24 cellular contexts compared by ENCODE assay signal in genomic region chr21:41710823-41711160, GRCh38. TPM values are rescaled to one million over a fixed set of nuclear protein-coding genes. Genes with fewer than 3 reads are reported as not detected.
"Had no signal": no experiment of that assay in that cellular context is flagged by ENCODE, and none has a peak within 500 bp of the region (broad histone marks: within the 10 kb centered on the region; RNA-seq: fewer than 3 reads in every experiment).

No MANE protein-coding gene starts in this region.

- H3K4me3 Mint-ChIP-seq: immature natural killer cell; naive thymus-derived CD4-positive, alpha-beta T cell; nephron progenitor cell; stimulated activated naive B cell treated with anti-CD40 and anti-IgM and Interleukin-4, amounts not matched to agents 10 μg/mL and 1 μg/mL and 100 μg/mL, for 72 hours; stimulated activated naive CD8-positive, alpha-beta T cell treated with anti-CD3 and anti-CD28 coated beads, Interleukin-15, amount 100 ng/mL, for 72 hours had no signal

- H3K4me1 Mint-ChIP-seq: immature natural killer cell had no signal

- H3K27ac ChIP-seq: coronary artery, gastrocnemius medialis, left ventricle myocardium inferior, lower lobe of right lung, neutrophil, psoas muscle, thyroid gland, upper lobe of left lung had no signal

- H3K9me3 ChIP-seq: gastrocnemius medialis, left ventricle myocardium inferior, lower lobe of right lung, neutrophil, psoas muscle, thyroid gland, upper lobe of left lung had no signal

- H3K4me1 ChIP-seq: gastrocnemius medialis, left ventricle myocardium inferior, lower lobe of right lung, psoas muscle, upper lobe of left lung had no signal

- H3K36me3 ChIP-seq: gastrocnemius medialis, left ventricle myocardium inferior, lower lobe of right lung, neutrophil, thyroid gland, upper lobe of left lung had no signal

- ATAC-seq: gastrocnemius medialis; left cardiac atrium; lower lobe of right lung; naive thymus-derived CD4-positive, alpha-beta T cell; psoas muscle; sciatic nerve; stimulated activated naive B cell treated with anti-CD40 and anti-IgM and Interleukin-4, amounts not matched to agents 10 μg/mL and 1 μg/mL and 100 μg/mL, for 72 hours; stimulated activated naive CD8-positive, alpha-beta T cell treated with anti-CD3 and anti-CD28 coated beads, Interleukin-15, amount 100 ng/mL, for 72 hours had no signal

- H3K36me3 Mint-ChIP-seq: immature natural killer cell had no signal

- H3K9me3 Mint-ChIP-seq: immature natural killer cell had no signal

- DNase-seq: central memory CD4-positive, alpha-beta T cell; effector CD4-positive, alpha-beta T cell; gastrocnemius medialis; glutamatergic neuron; immature natural killer cell; left cardiac atrium; left ventricle myocardium inferior; lower lobe of right lung; mesenchymal stem cell; naive thymus-derived CD4-positive, alpha-beta T cell; nephron progenitor cell; retina; stimulated activated CD4-positive, alpha-beta T cell treated with anti-CD3 and anti-CD28 coated beads, Interleukin-2, amount 100 ng/mL, for 24 hours; stimulated activated CD4-positive, alpha-beta T cell treated with anti-CD3 and anti-CD28 coated beads, Interleukin-4, amount 100 ng/mL, for 4 hours; stimulated activated naive B cell treated with anti-CD40 and anti-IgM and Interleukin-4, amounts not matched to agents 10 μg/mL and 1 μg/mL and 100 μg/mL, for 72 hours; stimulated activated naive CD8-positive, alpha-beta T cell treated with anti-CD3 and anti-CD28 coated beads, Interleukin-15, amount 100 ng/mL, for 72 hours; substantia nigra; thyroid gland; upper lobe of left lung had no signal

- H3K4me3 ChIP-seq: coronary artery, gastrocnemius medialis, left ventricle myocardium inferior, lower lobe of right lung, psoas muscle, thyroid gland, upper lobe of left lung had no signal

- H3K27ac Mint-ChIP-seq: immature natural killer cell; naive thymus-derived CD4-positive, alpha-beta T cell; nephron progenitor cell; stimulated activated naive B cell treated with anti-CD40 and anti-IgM and Interleukin-4, amounts not matched to agents 10 μg/mL and 1 μg/mL and 100 μg/mL, for 72 hours; stimulated activated naive CD8-positive, alpha-beta T cell treated with anti-CD3 and anti-CD28 coated beads, Interleukin-15, amount 100 ng/mL, for 72 hours had no signal

- H3K27me3 ChIP-seq: thyroid gland had no signal

RNA-seq across cellular contexts. Expression of gene RIPK4, which starts 56.1 kb away (rescaled TPM):
- total RNA-seq: fibroblast of villous mesenchyme, psoas muscle had no signal
- polyA plus RNA-seq: immature natural killer cell had no signal
